1 cellular context compared by ENCODE assay signal in genomic region chr1:156053770-156054499, GRCh38.
TF ChIP-seq lines count a peak whose summit lies in the region.

TSS of gene UBQLN4 (minus strand) at chr1:156053798. CDS start at chr1:156053701, 97 bp downstream.

TF ChIP-seq in HepG2, 621 proteins besides CTCF, POLR2A, EP300 and RAD21 (continued from another document and continues in another):
- TF ChIP-seq, protein P1, sequence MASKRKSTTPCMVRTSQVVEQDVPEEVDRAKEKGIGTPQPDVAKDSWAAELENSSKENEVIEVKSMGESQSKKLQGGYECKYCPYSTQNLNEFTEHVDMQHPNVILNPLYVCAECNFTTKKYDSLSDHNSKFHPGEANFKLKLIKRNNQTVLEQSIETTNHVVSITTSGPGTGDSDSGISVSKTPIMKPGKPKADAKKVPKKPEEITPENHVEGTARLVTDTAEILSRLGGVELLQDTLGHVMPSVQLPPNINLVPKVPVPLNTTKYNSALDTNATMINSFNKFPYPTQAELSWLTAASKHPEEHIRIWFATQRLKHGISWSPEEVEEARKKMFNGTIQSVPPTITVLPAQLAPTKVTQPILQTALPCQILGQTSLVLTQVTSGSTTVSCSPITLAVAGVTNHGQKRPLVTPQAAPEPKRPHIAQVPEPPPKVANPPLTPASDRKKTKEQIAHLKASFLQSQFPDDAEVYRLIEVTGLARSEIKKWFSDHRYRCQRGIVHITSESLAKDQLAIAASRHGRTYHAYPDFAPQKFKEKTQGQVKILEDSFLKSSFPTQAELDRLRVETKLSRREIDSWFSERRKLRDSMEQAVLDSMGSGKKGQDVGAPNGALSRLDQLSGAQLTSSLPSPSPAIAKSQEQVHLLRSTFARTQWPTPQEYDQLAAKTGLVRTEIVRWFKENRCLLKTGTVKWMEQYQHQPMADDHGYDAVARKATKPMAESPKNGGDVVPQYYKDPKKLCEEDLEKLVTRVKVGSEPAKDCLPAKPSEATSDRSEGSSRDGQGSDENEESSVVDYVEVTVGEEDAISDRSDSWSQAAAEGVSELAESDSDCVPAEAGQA (IDR thresholded peaks at IDR 0.05; ENCODE audit: low read depth): no peak
- TF ChIP-seq, protein P1 (CRISPR knock-in tag; IDR thresholded peaks at IDR 0.05; ENCODE audit: borderline replicate concordance): no peak
- TF ChIP-seq MLLT10 (CRISPR knock-in tag; IDR thresholded peaks at IDR 0.05) (no peak), ZC3H13 (CRISPR knock-in tag; IDR thresholded peaks at IDR 0.05) (0 out of 2 replicates have a peak, but pooled peaks have one; percentile 0), SCMH1 (CRISPR knock-in tag; IDR thresholded peaks at IDR 0.05; ENCODE audit: borderline replicate concordance) (no peak), TGIF2 (CRISPR knock-in tag; IDR thresholded peaks at IDR 0.05) (no peak; the same call in 1 of the 2 replicates), ZNF12 (CRISPR knock-in tag; IDR thresholded peaks at IDR 0.05) (no peak), ZNF607 (CRISPR knock-in tag; IDR thresholded peaks at IDR 0.05; ENCODE audit: borderline replicate concordance) (no peak), ZNF296 (CRISPR knock-in tag; conservative IDR thresholded peaks at IDR 0.05) (peak; percentile 62; the same call in 1 of the 2 replicates), FOXP1 (IDR thresholded peaks at IDR 0.05) (no peak), FOXP1 (CRISPR knock-in tag; IDR thresholded peaks at IDR 0.05) (no peak), ZNF589 (CRISPR knock-in tag; conservative IDR thresholded peaks at IDR 0.05) (no peak), GZF1 (CRISPR knock-in tag; IDR thresholded peaks at IDR 0.05) (no peak; the same call in 1 of the 2 replicates), ZNF646 (CRISPR knock-in tag; IDR thresholded peaks at IDR 0.05) (no peak), LCORL (IDR thresholded peaks at IDR 0.05) (no peak), LCORL (CRISPR knock-in tag; IDR thresholded peaks at IDR 0.05) (no peak), PCBP1 (IDR thresholded peaks at IDR 0.05; ENCODE audit: borderline replicate concordance, low read depth, low read length) (no peak), NFKBIZ (CRISPR knock-in tag; IDR thresholded peaks at IDR 0.05) (no peak), ZFAT (CRISPR knock-in tag; conservative IDR thresholded peaks at IDR 0.05) (no peak), RARA (CRISPR knock-in tag; IDR thresholded peaks at IDR 0.05) (peak; percentile 2; the same call in 1 of the 2 replicates), ZNF207 (IDR thresholded peaks at IDR 0.05; ENCODE audit: borderline replicate concordance) (no peak), ZBTB33 (CRISPR knock-in tag; IDR thresholded peaks at IDR 0.05) (no peak), EHMT2 (IDR thresholded peaks at IDR 0.05; ENCODE audit: borderline replicate concordance, low read depth, low read length) (no peak), SRSF9 (IDR thresholded peaks at IDR 0.05; ENCODE audit: borderline replicate concordance, insufficient read depth, low read depth, low read length, poor library complexity, severe bottlenecking) (no peak), NFE2L2 (IDR thresholded peaks at IDR 0.05; ENCODE audit: low read length) (no peak)
- TF ChIP-seq, protein P2, sequence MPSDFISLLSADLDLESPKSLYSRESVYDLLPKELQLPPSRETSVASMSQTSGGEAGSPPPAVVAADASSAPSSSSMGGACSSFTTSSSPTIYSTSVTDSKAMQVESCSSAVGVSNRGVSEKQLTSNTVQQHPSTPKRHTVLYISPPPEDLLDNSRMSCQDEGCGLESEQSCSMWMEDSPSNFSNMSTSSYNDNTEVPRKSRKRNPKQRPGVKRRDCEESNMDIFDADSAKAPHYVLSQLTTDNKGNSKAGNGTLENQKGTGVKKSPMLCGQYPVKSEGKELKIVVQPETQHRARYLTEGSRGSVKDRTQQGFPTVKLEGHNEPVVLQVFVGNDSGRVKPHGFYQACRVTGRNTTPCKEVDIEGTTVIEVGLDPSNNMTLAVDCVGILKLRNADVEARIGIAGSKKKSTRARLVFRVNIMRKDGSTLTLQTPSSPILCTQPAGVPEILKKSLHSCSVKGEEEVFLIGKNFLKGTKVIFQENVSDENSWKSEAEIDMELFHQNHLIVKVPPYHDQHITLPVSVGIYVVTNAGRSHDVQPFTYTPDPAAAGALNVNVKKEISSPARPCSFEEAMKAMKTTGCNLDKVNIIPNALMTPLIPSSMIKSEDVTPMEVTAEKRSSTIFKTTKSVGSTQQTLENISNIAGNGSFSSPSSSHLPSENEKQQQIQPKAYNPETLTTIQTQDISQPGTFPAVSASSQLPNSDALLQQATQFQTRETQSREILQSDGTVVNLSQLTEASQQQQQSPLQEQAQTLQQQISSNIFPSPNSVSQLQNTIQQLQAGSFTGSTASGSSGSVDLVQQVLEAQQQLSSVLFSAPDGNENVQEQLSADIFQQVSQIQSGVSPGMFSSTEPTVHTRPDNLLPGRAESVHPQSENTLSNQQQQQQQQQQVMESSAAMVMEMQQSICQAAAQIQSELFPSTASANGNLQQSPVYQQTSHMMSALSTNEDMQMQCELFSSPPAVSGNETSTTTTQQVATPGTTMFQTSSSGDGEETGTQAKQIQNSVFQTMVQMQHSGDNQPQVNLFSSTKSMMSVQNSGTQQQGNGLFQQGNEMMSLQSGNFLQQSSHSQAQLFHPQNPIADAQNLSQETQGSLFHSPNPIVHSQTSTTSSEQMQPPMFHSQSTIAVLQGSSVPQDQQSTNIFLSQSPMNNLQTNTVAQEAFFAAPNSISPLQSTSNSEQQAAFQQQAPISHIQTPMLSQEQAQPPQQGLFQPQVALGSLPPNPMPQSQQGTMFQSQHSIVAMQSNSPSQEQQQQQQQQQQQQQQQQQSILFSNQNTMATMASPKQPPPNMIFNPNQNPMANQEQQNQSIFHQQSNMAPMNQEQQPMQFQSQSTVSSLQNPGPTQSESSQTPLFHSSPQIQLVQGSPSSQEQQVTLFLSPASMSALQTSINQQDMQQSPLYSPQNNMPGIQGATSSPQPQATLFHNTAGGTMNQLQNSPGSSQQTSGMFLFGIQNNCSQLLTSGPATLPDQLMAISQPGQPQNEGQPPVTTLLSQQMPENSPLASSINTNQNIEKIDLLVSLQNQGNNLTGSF (CRISPR knock-in tag; IDR thresholded peaks at IDR 0.05): no peak
- TF ChIP-seq, protein P3, sequence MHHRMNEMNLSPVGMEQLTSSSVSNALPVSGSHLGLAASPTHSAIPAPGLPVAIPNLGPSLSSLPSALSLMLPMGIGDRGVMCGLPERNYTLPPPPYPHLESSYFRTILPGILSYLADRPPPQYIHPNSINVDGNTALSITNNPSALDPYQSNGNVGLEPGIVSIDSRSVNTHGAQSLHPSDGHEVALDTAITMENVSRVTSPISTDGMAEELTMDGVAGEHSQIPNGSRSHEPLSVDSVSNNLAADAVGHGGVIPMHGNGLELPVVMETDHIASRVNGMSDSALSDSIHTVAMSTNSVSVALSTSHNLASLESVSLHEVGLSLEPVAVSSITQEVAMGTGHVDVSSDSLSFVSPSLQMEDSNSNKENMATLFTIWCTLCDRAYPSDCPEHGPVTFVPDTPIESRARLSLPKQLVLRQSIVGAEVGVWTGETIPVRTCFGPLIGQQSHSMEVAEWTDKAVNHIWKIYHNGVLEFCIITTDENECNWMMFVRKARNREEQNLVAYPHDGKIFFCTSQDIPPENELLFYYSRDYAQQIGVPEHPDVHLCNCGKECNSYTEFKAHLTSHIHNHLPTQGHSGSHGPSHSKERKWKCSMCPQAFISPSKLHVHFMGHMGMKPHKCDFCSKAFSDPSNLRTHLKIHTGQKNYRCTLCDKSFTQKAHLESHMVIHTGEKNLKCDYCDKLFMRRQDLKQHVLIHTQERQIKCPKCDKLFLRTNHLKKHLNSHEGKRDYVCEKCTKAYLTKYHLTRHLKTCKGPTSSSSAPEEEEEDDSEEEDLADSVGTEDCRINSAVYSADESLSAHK (CRISPR knock-in tag; IDR thresholded peaks at IDR 0.05; ENCODE audit: borderline replicate concordance): no peak
- TF ChIP-seq, protein P4, sequence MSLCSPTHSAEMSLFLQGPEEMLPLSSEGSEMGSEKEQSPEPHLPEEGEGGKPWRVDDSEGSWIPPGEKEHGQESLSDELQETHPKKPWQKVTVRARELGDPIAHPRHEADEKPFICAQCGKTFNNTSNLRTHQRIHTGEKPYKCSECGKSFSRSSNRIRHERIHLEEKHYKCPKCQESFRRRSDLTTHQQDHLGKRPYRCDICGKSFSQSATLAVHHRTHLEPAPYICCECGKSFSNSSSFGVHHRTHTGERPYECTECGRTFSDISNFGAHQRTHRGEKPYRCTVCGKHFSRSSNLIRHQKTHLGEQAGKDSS (CRISPR knock-in tag; IDR thresholded peaks at IDR 0.05; ENCODE audit: borderline replicate concordance, low read depth): no peak
- TF ChIP-seq, protein P5, sequence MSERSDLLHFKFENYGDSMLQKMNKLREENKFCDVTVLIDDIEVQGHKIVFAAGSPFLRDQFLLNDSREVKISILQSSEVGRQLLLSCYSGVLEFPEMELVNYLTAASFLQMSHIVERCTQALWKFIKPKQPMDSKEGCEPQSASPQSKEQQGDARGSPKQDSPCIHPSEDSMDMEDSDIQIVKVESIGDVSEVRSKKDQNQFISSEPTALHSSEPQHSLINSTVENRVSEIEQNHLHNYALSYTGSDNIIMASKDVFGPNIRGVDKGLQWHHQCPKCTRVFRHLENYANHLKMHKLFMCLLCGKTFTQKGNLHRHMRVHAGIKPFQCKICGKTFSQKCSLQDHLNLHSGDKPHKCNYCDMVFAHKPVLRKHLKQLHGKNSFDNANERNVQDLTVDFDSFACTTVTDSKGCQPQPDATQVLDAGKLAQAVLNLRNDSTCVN (CRISPR knock-in tag; IDR thresholded peaks at IDR 0.05; ENCODE audit: borderline replicate concordance): 0 out of 2 replicates have a peak, but pooled peaks have one; percentile 5
